Comparison of ENCODE assay signal across 1 cellular context in genomic region chr19:2249880-2250764, GRCh38.
TF ChIP-seq lines count a peak whose summit lies in the region.

No MANE protein-coding gene starts in this region.

TF ChIP-seq in PFSK-1, 5 proteins besides CTCF, POLR2A, EP300 and RAD21 (continued from another document):
- no peak for TF ChIP-seq FOXP2 (optimal IDR thresholded peaks at IDR 0.05; ENCODE audit: borderline replicate concordance, extremely low read depth, extremely low read length, insufficient read depth)
- TF ChIP-seq TAF1 (IDR thresholded peaks at IDR 0.05; ENCODE audit: borderline replicate concordance, insufficient read depth, low read length): no peak
